In genomic region chr10:36630267-36630666, GRCh38 we compare ENCODE assay signal across 15 cellular contexts.
DNase-seq lines count a peak whose midpoint lies in the region; ATAC-seq and FAIRE-seq lines count a peak whose summit lies in the region.
"Had no signal": no experiment of that assay in that cellular context is flagged by ENCODE, and none has a peak within 500 bp of the region (broad histone marks: within the 10 kb centered on the region; RNA-seq: fewer than 3 reads in every experiment).

No MANE protein-coding gene starts in this region.

- DNase-seq in NCI-H748 (lab: John Stamatoyannopoulos, UW; ENCODE audit: unreplicated experiment) (peak; percentile 3), NCI-H748 treated with DMSO at 0.1 percent for 48 hours (lab: John Stamatoyannopoulos, UW) (no peak), HTR-8/SVneo (ENCODE audit: insufficient read length, low spot score) (no peak), Right ventricle myocardium inferior (ENCODE audit: missing footprints) (no peak), T1000 (lab: John Stamatoyannopoulos, UW) (no peak)
- DNase-seq: Calu3; CD8-positive, alpha-beta T cell; DMS79 treated with DMSO at 0.1 percent for 48 hours; GF-D8; GOT3; H9; Karpas-422; KBM-7 had no signal

- ATAC-seq in Right ventricle myocardium inferior, result no peak
- no peak for ATAC-seq in GM19351 (IDR thresholded peaks at IDR 0.05; ENCODE audit: unreplicated experiment)
- ATAC-seq: CD8-positive, alpha-beta T cell had no signal

- FAIRE-seq in HTR-8/SVneo (lab: Jason Lieb, UNC), result peak; percentile 66
- peak; percentile 37 for FAIRE-seq in TTC549 (lab: Jason Lieb, UNC)

- intact Hi-C loops in Right ventricle myocardium inferior (cut with DNase I), result no loop called here
